In the genomic region with DNA sequence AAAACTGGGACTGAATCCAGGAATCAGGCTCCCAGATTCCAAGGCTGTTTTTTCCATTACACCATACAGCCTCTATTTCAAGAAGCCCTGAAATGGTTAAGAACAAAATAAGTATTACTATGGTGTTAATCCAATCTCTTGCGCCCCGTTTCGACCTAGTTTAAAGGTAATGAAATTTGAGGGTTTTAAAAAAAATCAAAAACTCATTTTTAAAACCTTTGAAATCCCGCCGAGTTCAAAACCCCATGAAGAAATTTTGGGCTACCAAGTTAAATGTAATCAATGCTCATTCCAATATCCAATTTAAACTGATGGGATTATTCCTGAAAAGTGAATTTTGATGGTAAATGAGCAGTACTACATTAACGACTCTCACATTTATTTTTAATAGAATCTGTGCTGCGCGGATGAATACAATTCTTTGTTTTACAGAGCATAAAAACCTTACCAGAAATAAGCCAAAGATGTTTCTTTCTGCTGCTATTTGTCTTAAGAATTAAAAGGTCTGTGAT, we compare ENCODE assay signal across 8 cellular contexts. TPM values are rescaled to one million over a fixed set of nuclear protein-coding genes. Genes with fewer than 3 reads are reported as not detected.
DNase-seq lines count a peak whose midpoint lies in the region; ATAC-seq and TF ChIP-seq lines count a peak whose summit lies in the region.

No MANE protein-coding gene starts in this region.

- H3K27ac Mint-ChIP-seq in activated T-cell treated with anti-CD3 and anti-CD28 coated beads, Interleukin-2, amount 50 U/mL, for 72 hours = peak overlapping the region; percentile 82
- peak overlapping the region; percentile 82 for H3K27ac Mint-ChIP-seq in type B pancreatic cell

- peaks cover 33% of the 10 kb centered on the region for H3K4me1 Mint-ChIP-seq in activated T-cell treated with anti-CD3 and anti-CD28 coated beads, Interleukin-2, amount 50 U/mL, for 72 hours (ENCODE audit: low read depth)
- H3K4me1 Mint-ChIP-seq in type B pancreatic cell (ENCODE audit: unreplicated experiment) = peaks cover 17% of the 10 kb centered on the region

- no peak for ATAC-seq in activated T-cell treated with anti-CD3 and anti-CD28 coated beads, Interleukin-2, amount 50 U/mL, for 72 hours (replicated peaks in 1 of 2)
- no peak for ATAC-seq in lower lobe of right lung

- no peaks in the 10 kb centered on the region for H3K9me3 ChIP-seq in lower lobe of right lung

- no peak for DNase-seq in activated T-cell treated with anti-CD3 and anti-CD28 coated beads, Interleukin-2, amount 50 U/mL, for 72 hours
- DNase-seq in activated T-cell treated with anti-CD3 and anti-CD28 coated beads for 4 hours (no peak), astrocyte of the spinal cord (ENCODE audit: low read depth, low spot score) (no peak), lower lobe of right lung (no peak), type B pancreatic cell (ENCODE audit: extremely low spot score, unreplicated experiment) (no peak), GF-D8 (lab: John Stamatoyannopoulos, UW) (no peak), NCI-H1694 (lab: John Stamatoyannopoulos, UW) (no peak)
- DNase-seq in activated CD8-positive, alpha-beta memory T cell treated with anti-CD3 and anti-CD28 coated beads, Interleukin-2, amount 50 U/mL, for 4 hours = no peak

- H3K4me3 ChIP-seq in astrocyte of the spinal cord (ENCODE audit: low read depth, low read length) (peak overlapping the region; percentile 87), lower lobe of right lung (peak overlapping the region; percentile 80)

- intact Hi-C loops in lower lobe of right lung (cut with DNase I) = no loop called here

- H3K4me1 ChIP-seq in lower lobe of right lung = peaks cover 33% of the 10 kb centered on the region

- H3K27ac ChIP-seq in lower lobe of right lung = peak overlapping the region; percentile 96

- no peak for TF ChIP-seq CTCF in astrocyte of the spinal cord (IDR thresholded peaks at IDR 0.05; ENCODE audit: low read depth, low read length)
- TF ChIP-seq CTCF in lower lobe of right lung (IDR thresholded peaks at IDR 0.05) = no peak
- TF ChIP-seq CTCF in type B pancreatic cell (conservative IDR thresholded peaks at IDR 0.05) = no peak

- in situ Hi-C loops in astrocyte of the spinal cord (cut with HindIII; ENCODE audit: low sequenced_read_pairs) = no loop called here

- H3K36me3 Mint-ChIP-seq in activated T-cell treated with anti-CD3 and anti-CD28 coated beads, Interleukin-2, amount 50 U/mL, for 72 hours (ENCODE audit: insufficient read depth in 2 of 2) = peaks cover 3 to 6% of the 10 kb centered on the region in 2 donors
- peaks cover 3% of the 10 kb centered on the region for H3K36me3 Mint-ChIP-seq in type B pancreatic cell

- no peaks in the 10 kb centered on the region for H3K9me3 Mint-ChIP-seq in activated T-cell treated with anti-CD3 and anti-CD28 coated beads, Interleukin-2, amount 50 U/mL, for 72 hours
- no peaks in the 10 kb centered on the region for H3K9me3 Mint-ChIP-seq in type B pancreatic cell

- H3K36me3 ChIP-seq in lower lobe of right lung = no peaks in the 10 kb centered on the region

- peak overlapping the region; percentile 86 to 91 for H3K4me3 Mint-ChIP-seq in activated T-cell treated with anti-CD3 and anti-CD28 coated beads, Interleukin-2, amount 50 U/mL, for 72 hours
- peak overlapping the region; percentile 90 for H3K4me3 Mint-ChIP-seq in type B pancreatic cell

- no peaks in the 10 kb centered on the region for H3K27me3 ChIP-seq in lower lobe of right lung (ENCODE audit: low read depth)

- peaks cover 7% of the 10 kb centered on the region for H3K27me3 Mint-ChIP-seq in activated T-cell treated with anti-CD3 and anti-CD28 coated beads, Interleukin-2, amount 50 U/mL, for 72 hours (ENCODE audit: low read depth)
- H3K27me3 Mint-ChIP-seq in type B pancreatic cell = peaks cover 7% of the 10 kb centered on the region

RNA-seq across cellular contexts. Expression of a gene that starts 0.8 kb away (rescaled TPM):
- 10 to 100 TPM; 13.8 to 18.5 TPM for total RNA-seq in activated T-cell treated with anti-CD3 and anti-CD28 coated beads, Interleukin-2, amount 50 U/mL, for 72 hours
- total RNA-seq in lower lobe of right lung = 29.7 TPM
- 24.2 and 27.2 TPM in 2 replicates for total RNA-seq in type B pancreatic cell (ENCODE audit: low replicate concordance)
